In genomic region chr6:31776961-31777666, GRCh38 we compare ENCODE assay signal across 1 cellular context.
A peak's percentile ranks its signal among the peaks of the same experiment; 100 is the strongest.
TF ChIP-seq lines count a peak whose summit lies in the region.

Gene VWA7 (minus strand): TSS chr6:31777328. CDS start chr6:31776779, 549 bp downstream.

TF ChIP-seq in K562, 482 proteins besides CTCF, POLR2A, EP300 and RAD21 (continued from another document and continues in another):
- no peak for TF ChIP-seq ZNF280A (IDR thresholded peaks at IDR 0.05; ENCODE audit: low read depth, partially characterized antibody)
- no peak for TF ChIP-seq ARHGAP35 (IDR thresholded peaks at IDR 0.05; ENCODE audit: partially characterized antibody)
- no peak; the same call in 1 of the 2 replicates for TF ChIP-seq KAT7 (CRISPR knock-in tag; IDR thresholded peaks at IDR 0.05; ENCODE audit: borderline replicate concordance)
- no peak for TF ChIP-seq SFPQ (IDR thresholded peaks at IDR 0.05; ENCODE audit: low read depth, low read length)
- TF ChIP-seq YBX1 (IDR thresholded peaks at IDR 0.05): no peak
- TF ChIP-seq IRF1 (CRISPR knock-in tag; IDR thresholded peaks at IDR 0.05; ENCODE audit: borderline replicate concordance): no peak
- peak; percentile 98 for TF ChIP-seq CCNT2 (IDR thresholded peaks at IDR 0.05; ENCODE audit: borderline replicate concordance, extremely low read depth, insufficient read length, low read depth, low read length)
- TF ChIP-seq SMARCE1 (IDR thresholded peaks at IDR 0.05): peak; percentile 98
- peak; percentile 78 for TF ChIP-seq SNRNP70 (optimal IDR thresholded peaks at IDR 0.05; ENCODE audit: low read depth, low read length)
- TF ChIP-seq ZBTB43 (CRISPR knock-in tag; IDR thresholded peaks at IDR 0.05): peak; percentile 66; the same call in 1 of the 2 replicates
- TF ChIP-seq ZFP1 (CRISPR knock-in tag; IDR thresholded peaks at IDR 0.05): no peak
- TF ChIP-seq KAT8 (IDR thresholded peaks at IDR 0.05; ENCODE audit: low read depth): no peak
- TF ChIP-seq ZEB2 (IDR thresholded peaks at IDR 0.05): peak; percentile 95
- peak; percentile 94 for TF ChIP-seq TARDBP (IDR thresholded peaks at IDR 0.05)
- TF ChIP-seq MIER1 (IDR thresholded peaks at IDR 0.05; ENCODE audit: low read depth): no peak
- TF ChIP-seq ZNF274 (IDR thresholded peaks at IDR 0.05; ENCODE audit: borderline replicate concordance, low read depth, low read length): no peak
- TF ChIP-seq PCBP2 (IDR thresholded peaks at IDR 0.05; ENCODE audit: low read depth, low read length, poor library complexity, severe bottlenecking): no peak
- peak; percentile 93 for TF ChIP-seq HES1 (IDR thresholded peaks at IDR 0.05; ENCODE audit: low read depth)
- peak; percentile 89 for TF ChIP-seq PHF21A (IDR thresholded peaks at IDR 0.05; ENCODE audit: borderline replicate concordance, low read depth)
- TF ChIP-seq ZHX1 (conservative IDR thresholded peaks at IDR 0.05; ENCODE audit: low read length): peak; percentile 81; the same call in 1 of the 2 replicates
- TF ChIP-seq PKNOX1 (IDR thresholded peaks at IDR 0.05): peak; percentile 76
- TF ChIP-seq NKRF (IDR thresholded peaks at IDR 0.05; ENCODE audit: borderline replicate concordance): no peak
- TF ChIP-seq NFIX (CRISPR knock-in tag; IDR thresholded peaks at IDR 0.05; ENCODE audit: low read depth): peak; percentile 100
- peak; percentile 99 for TF ChIP-seq CREM (IDR thresholded peaks at IDR 0.05; ENCODE audit: low read depth)
- TF ChIP-seq NELFE (IDR thresholded peaks at IDR 0.05; ENCODE audit: insufficient read depth, insufficient read length): no peak
- TF ChIP-seq BCOR (IDR thresholded peaks at IDR 0.05): peak; percentile 84
- no peak for TF ChIP-seq ZNF699 (CRISPR knock-in tag; IDR thresholded peaks at IDR 0.05; ENCODE audit: insufficient replicate concordance)
- TF ChIP-seq ZNF696 (CRISPR knock-in tag; conservative IDR thresholded peaks at IDR 0.05): no peak
- TF ChIP-seq ZNF212 (CRISPR knock-in tag; IDR thresholded peaks at IDR 0.05): no peak
- TF ChIP-seq E4F1 (CRISPR knock-in tag; IDR thresholded peaks at IDR 0.05; ENCODE audit: borderline replicate concordance): peak; percentile 60; the same call in 1 of the 2 replicates
- no peak for TF ChIP-seq CBX2 (IDR thresholded peaks at IDR 0.05; ENCODE audit: insufficient read depth, low read length, poor library complexity, severe bottlenecking)
- TF ChIP-seq CHCHD3 (CRISPR knock-in tag; IDR thresholded peaks at IDR 0.05): peak; percentile 82; the same call in 1 of the 2 replicates
- no peak for TF ChIP-seq TAF9B (IDR thresholded peaks at IDR 0.05; ENCODE audit: partially characterized antibody)
- TF ChIP-seq COPS2 (conservative IDR thresholded peaks at IDR 0.05): no peak
- peak; percentile 83 for TF ChIP-seq MEIS2 (IDR thresholded peaks at IDR 0.05; ENCODE audit: partially characterized antibody)
- TF ChIP-seq HNRNPLL (IDR thresholded peaks at IDR 0.05; ENCODE audit: low read depth, low read length, poor library complexity, severe bottlenecking): peak; percentile 52
- TF ChIP-seq PRMT5 (CRISPR knock-in tag; IDR thresholded peaks at IDR 0.05): no peak; the same call in 1 of the 2 replicates
- TF ChIP-seq POLR3G (IDR thresholded peaks at IDR 0.05; ENCODE audit: extremely low read depth, insufficient read length, insufficient replicate concordance): no peak
- TF ChIP-seq ZNF766 (CRISPR knock-in tag; conservative IDR thresholded peaks at IDR 0.05): peak; percentile 85
- TF ChIP-seq TCF7L2 (IDR thresholded peaks at IDR 0.05; ENCODE audit: low read depth, low read length): peak; percentile 63
- TF ChIP-seq SP1 (CRISPR knock-in tag; IDR thresholded peaks at IDR 0.05): peak; percentile 68
- peak; percentile 63; the same call in 1 of the 2 replicates for TF ChIP-seq THRB (CRISPR knock-in tag; conservative IDR thresholded peaks at IDR 0.05)
- no peak for TF ChIP-seq GTF2A2 (tag; IDR thresholded peaks at IDR 0.05)
- TF ChIP-seq MTF1 (CRISPR knock-in tag; IDR thresholded peaks at IDR 0.05; ENCODE audit: borderline replicate concordance): no peak
- peak; percentile 74; the same call in 1 of the 2 replicates for TF ChIP-seq CCAR2 (IDR thresholded peaks at IDR 0.05; ENCODE audit: low read depth, low read length)
- no peak for TF ChIP-seq ADNP (tag; IDR thresholded peaks at IDR 0.05)
- TF ChIP-seq ZFP91 (CRISPR knock-in tag; IDR thresholded peaks at IDR 0.05): no peak
